ENCODE assay signal across 32 cellular contexts in the genomic region with DNA sequence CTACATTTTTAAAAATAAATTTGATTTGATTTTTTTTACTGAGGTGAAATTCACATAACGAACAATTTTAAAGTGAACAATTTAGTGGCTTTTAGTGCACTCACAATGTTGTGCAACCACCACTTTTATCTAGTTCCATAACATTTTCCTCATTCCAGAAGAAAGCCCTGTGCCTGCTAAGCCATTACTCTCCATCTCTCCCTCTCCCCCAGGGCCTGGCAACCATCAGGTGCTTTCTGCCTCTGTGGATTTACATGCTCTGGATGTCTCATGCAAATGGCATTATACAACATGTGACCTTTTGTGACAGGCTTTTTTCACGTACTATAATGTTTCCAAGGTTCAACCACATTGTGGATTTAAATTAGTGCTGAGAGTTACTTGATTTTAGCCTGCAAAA.
"Had no signal": no experiment of that assay in that cellular context is flagged by ENCODE, and none has a peak within 500 bp of the region (broad histone marks: within the 10 kb centered on the region; RNA-seq: fewer than 3 reads in every experiment).

No MANE protein-coding gene starts in this region.

- H3K27me3 ChIP-seq: adrenal gland, body of pancreas, brain microvascular endothelial cell, breast epithelium had no signal

- H3K4me1 ChIP-seq: adrenal gland, body of pancreas, breast epithelium had no signal

- H3K27ac ChIP-seq: adrenal gland, body of pancreas, brain microvascular endothelial cell, breast epithelium, VCaP had no signal

- DNase-seq: activated B cell treated with CpG ODN at 0.5 μM for 24 hours; activated CD4-positive, alpha-beta memory T cell treated with anti-CD3 and anti-CD28 coated beads for 36 hours; activated CD4-positive, alpha-beta T cell treated with anti-CD3 and anti-CD28 coated beads for 4 hours; activated CD4-positive, alpha-beta T cell treated with anti-CD3 and anti-CD28 coated beads, Interleukin-2, amount 10 ng/mL, durations not matched to agents 24 days and 14 days; activated CD4-positive, alpha-beta T cell treated with anti-CD3 and anti-CD28 coated beads, Interleukin-2, amount 50 U/mL, for 1 hour; activated CD4-positive, alpha-beta T cell treated with anti-CD3 and anti-CD28 coated beads, Interleukin-2, amount 50 U/mL, for 4 hours; activated CD4-positive, CD25-positive, alpha-beta regulatory T cell treated with anti-CD3 and anti-CD28 coated beads, Interleukin-2, amount 50 U/mL, for 72 hours; activated CD8-positive, alpha-beta memory T cell treated with anti-CD3 and anti-CD28 coated beads, Interleukin-2, amount 50 U/mL, for 4 hours; activated CD8-positive, alpha-beta T cell treated with anti-CD3 and anti-CD28 coated beads for 36 hours; activated effector memory CD4-positive, alpha-beta T cell treated with anti-CD3 and anti-CD28 coated beads, Interleukin-2, amount 50 U/mL, for 16 hours; activated gamma-delta T cell treated with Interleukin-2 at 50 U/mL for 16 hours; activated naive CD4-positive, alpha-beta T cell; activated naive CD4-positive, alpha-beta T cell treated with anti-CD3 and anti-CD28 coated beads for 36 hours; activated naive CD4-positive, alpha-beta T cell treated with anti-CD3 and anti-CD28 coated beads, Interleukin-2, amount 50 U/mL, for 16 hours; activated naive CD8-positive, alpha-beta T cell treated with anti-CD3 and anti-CD28 coated beads for 36 hours; activated T-cell treated with anti-CD3 and anti-CD28 coated beads for 4 hours; activated T-cell treated with anti-CD3 and anti-CD28 coated beads, Interleukin-2, amount 50 U/mL, for 1 hour; activated T-cell treated with anti-CD3 and anti-CD28 coated beads, Interleukin-2, amount 50 U/mL, for 4 hours; activated T-cell treated with anti-CD3 and anti-CD28 coated beads, Interleukin-2, amount 50 U/mL, for 72 hours; adrenal gland; aorta; body of pancreas; brain microvascular endothelial cell; central memory CD4-positive, alpha-beta T cell; T-cell; T-helper 17 cell had no signal

- H3K36me3 ChIP-seq: adrenal gland, brain microvascular endothelial cell, breast epithelium had no signal

- H3K4me3 ChIP-seq: adrenal gland, body of pancreas, breast epithelium had no signal

- FAIRE-seq: astrocyte, TTC549 had no signal

- ATAC-seq: activated CD8-positive, alpha-beta T cell treated with anti-CD3 and anti-CD28 coated beads for 36 hours; activated naive CD4-positive, alpha-beta T cell treated with anti-CD3 and anti-CD28 coated beads, Interleukin-2, amount 50 U/mL, for 72 hours; activated T-cell treated with anti-CD3 and anti-CD28 coated beads, Interleukin-2, amount 50 U/mL, for 4 hours; activated T-cell treated with anti-CD3 and anti-CD28 coated beads, Interleukin-2, amount 50 U/mL, for 72 hours; activated T-helper 17 cell treated with anti-CD3 and anti-CD28 coated beads, Interleukin-2, amount 50 U/mL, for 72 hours; body of pancreas; T-cell; T-helper 17 cell had no signal

- H3K9me3 ChIP-seq: adrenal gland, body of pancreas had no signal
